Comparison of ENCODE assay signal across 18 cellular contexts in the genomic region with DNA sequence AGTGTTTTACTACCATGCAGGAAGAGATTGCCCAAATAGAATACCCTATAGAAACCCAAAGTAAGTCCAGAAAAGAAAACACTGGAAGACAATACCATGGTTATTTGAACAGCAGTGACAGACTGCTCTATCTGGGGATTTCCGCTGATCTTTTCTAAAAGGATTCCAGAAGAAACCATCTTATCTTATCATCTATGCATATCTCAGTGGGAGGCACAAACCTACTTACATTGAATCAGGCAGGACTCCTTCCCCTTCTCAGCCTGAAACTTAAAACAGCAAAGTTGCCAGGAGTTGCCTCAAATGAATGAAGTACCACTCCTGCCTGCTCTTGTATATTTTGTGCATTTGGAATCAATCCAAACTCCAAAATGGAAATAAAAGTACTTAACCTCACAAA. TPM values are rescaled to one million over a fixed set of nuclear protein-coding genes. Genes with fewer than 3 reads are reported as not detected.
DNase-seq lines count a peak whose midpoint lies in the region; ATAC-seq and TF ChIP-seq lines count a peak whose summit lies in the region.
"Had no signal": no experiment of that assay in that cellular context is flagged by ENCODE, and none has a peak within 500 bp of the region (broad histone marks: within the 10 kb centered on the region; RNA-seq: fewer than 3 reads in every experiment).

No MANE protein-coding gene starts in this region.

- H3K79me2 ChIP-seq in GM23338 (replicated peaks; ENCODE audit: insufficient read depth) = no peaks in the 10 kb centered on the region

- no peak overlapping the region for H3K27ac Mint-ChIP-seq in GM23338
- H3K27ac Mint-ChIP-seq: activated naive CD8-positive, alpha-beta T cell treated with anti-CD3 and anti-CD28 coated beads, Interleukin-2, amount 10 ng/mL, durations not matched to agents 7 days and 5 days; neural progenitor cell had no signal

- H3K36me3 Mint-ChIP-seq in GM23338 (ENCODE audit: low read depth) = peaks cover 51% of the 10 kb centered on the region
- H3K36me3 Mint-ChIP-seq: activated naive CD8-positive, alpha-beta T cell treated with anti-CD3 and anti-CD28 coated beads, Interleukin-2, amount 10 ng/mL, durations not matched to agents 7 days and 5 days had no signal

- no peak for TF ChIP-seq CTCF in GM23338 (conservative IDR thresholded peaks at IDR 0.05; ENCODE audit: low read depth in 2 of 2)
- TF ChIP-seq CTCF in fibroblast of villous mesenchyme (IDR thresholded peaks at IDR 0.05; ENCODE audit: insufficient read depth, low read depth, low read length) = no peak

- H3K4me3 ChIP-seq in GM23338 (no peak overlapping the region), fibroblast of villous mesenchyme (ENCODE audit: low read depth, low read length) (no peak overlapping the region)
- H3K4me3 ChIP-seq: coronary artery, neural progenitor cell, Peyer's patch, prostate gland had no signal

- peaks cover 22% of the 10 kb centered on the region for H3K36me3 ChIP-seq in GM23338 (ENCODE audit: insufficient read depth)
- H3K36me3 ChIP-seq: prostate gland had no signal

- H3K4me3 Mint-ChIP-seq in GM23338 = no peak overlapping the region
- H3K4me3 Mint-ChIP-seq: activated naive CD8-positive, alpha-beta T cell treated with anti-CD3 and anti-CD28 coated beads, Interleukin-2, amount 10 ng/mL, durations not matched to agents 7 days and 5 days; neural progenitor cell had no signal

- H3F3A ChIP-seq in GM23338 (replicated peaks; ENCODE audit: low read depth) = no peaks in the 10 kb centered on the region

- H3K9me3 Mint-ChIP-seq in GM23338 = no peaks in the 10 kb centered on the region
- H3K9me3 Mint-ChIP-seq: activated naive CD8-positive, alpha-beta T cell treated with anti-CD3 and anti-CD28 coated beads, Interleukin-2, amount 10 ng/mL, durations not matched to agents 7 days and 5 days; neural progenitor cell had no signal

- DNase-seq in A172 (ENCODE audit: low spot score) (peak; percentile 52), GM23338 (ENCODE audit: low spot score) (no peak), RPMI7951 (ENCODE audit: low read depth) (peak; percentile 18), fibroblast of villous mesenchyme (ENCODE audit: low read depth) (peak; percentile 14), NCI-H2227 treated with DMSO at 0.1 percent for 48 hours (lab: John Stamatoyannopoulos, UW) (no peak), NCI-H128 (lab: John Stamatoyannopoulos, UW; ENCODE audit: unreplicated experiment) (no peak), NCI-H2227 (lab: John Stamatoyannopoulos, UW; ENCODE audit: unreplicated experiment) (no peak)
- no peak for DNase-seq in stimulated activated CD4-positive, alpha-beta T cell treated with anti-CD3 and anti-CD28 coated beads, Interleukin-1b, Interleukin-23, amount 100 ng/mL, for 48 hours
- DNase-seq: activated CD4-positive, alpha-beta T cell treated with anti-CD3 and anti-CD28 coated beads, Interleukin-2, amount 50 U/mL, for 4 hours; activated CD8-positive, alpha-beta memory T cell treated with anti-CD3 and anti-CD28 coated beads, Interleukin-2, amount 50 U/mL, for 48 hours; activated naive CD8-positive, alpha-beta T cell treated with anti-CD3 and anti-CD28 coated beads, Interleukin-2, amount 10 ng/mL, durations not matched to agents 7 days and 5 days; Calu3; HCEC 1CT; NCI-H446 treated with DMSO at 0.1 percent for 48 hours; Peyer's patch had no signal

- H3K27ac ChIP-seq in GM23338 (ENCODE audit: low read depth) = 0 out of 2 replicates have a peak overlapping the region, but pooled peaks have one; percentile 45
- H3K27ac ChIP-seq: coronary artery, neural progenitor cell, Peyer's patch, prostate gland had no signal

- H3K9me2 ChIP-seq in GM23338 (ENCODE audit: insufficient read depth) = 0 out of 2 replicates have a peak, but pooled peaks cover 5% of the 10 kb centered on the region

- no peak overlapping the region for H2AFZ ChIP-seq in GM23338
- H2AFZ ChIP-seq: neural progenitor cell had no signal

- H3K27me3 ChIP-seq in GM23338 (ENCODE audit: insufficient read depth) = no peaks in the 10 kb centered on the region
- H3K27me3 ChIP-seq: neural progenitor cell, Peyer's patch had no signal

- no peaks in the 10 kb centered on the region; the same call in 1 of the 2 replicates for H4K20me1 ChIP-seq in GM23338 (replicated peaks; ENCODE audit: insufficient read depth)

- peaks cover 3% of the 10 kb centered on the region for H3K27me3 Mint-ChIP-seq in GM23338 (ENCODE audit: insufficient read depth, low read depth, poor library complexity)
- H3K27me3 Mint-ChIP-seq: activated naive CD8-positive, alpha-beta T cell treated with anti-CD3 and anti-CD28 coated beads, Interleukin-2, amount 10 ng/mL, durations not matched to agents 7 days and 5 days had no signal

- no peak for ATAC-seq in GM23338

- no peak overlapping the region for H3K4me2 ChIP-seq in GM23338
- H3K4me2 ChIP-seq: neural progenitor cell had no signal

- H3K4me1 ChIP-seq in GM23338 (ENCODE audit: insufficient read depth) = no peaks in the 10 kb centered on the region
- H3K4me1 ChIP-seq: neural progenitor cell, Peyer's patch, prostate gland had no signal

- H3K4me1 Mint-ChIP-seq in GM23338 = no peaks in the 10 kb centered on the region
- H3K4me1 Mint-ChIP-seq: activated naive CD8-positive, alpha-beta T cell treated with anti-CD3 and anti-CD28 coated beads, Interleukin-2, amount 10 ng/mL, durations not matched to agents 7 days and 5 days; neural progenitor cell had no signal

TF ChIP-seq in GM23338, 12 proteins besides CTCF, POLR2A, EP300 and RAD21 (continues in another document):
- no peak for TF ChIP-seq EZH2 (IDR thresholded peaks at IDR 0.05; ENCODE audit: low read depth, unreplicated experiment)
- TF ChIP-seq EZH2phosphoT487 (IDR thresholded peaks at IDR 0.05; ENCODE audit: unreplicated experiment) = no peak
- no peak for TF ChIP-seq NANOG (IDR thresholded peaks at IDR 0.05; ENCODE audit: borderline replicate concordance)
- TF ChIP-seq ZNF331 (CRISPR knock-in tag; IDR thresholded peaks at IDR 0.05; ENCODE audit: low read depth) = no peak
- no peak for TF ChIP-seq CREB1 (CRISPR knock-in tag; IDR thresholded peaks at IDR 0.05; ENCODE audit: low read depth)
- TF ChIP-seq ZNF114 (CRISPR knock-in tag; IDR thresholded peaks at IDR 0.05) = no peak
- TF ChIP-seq, protein P1, sequence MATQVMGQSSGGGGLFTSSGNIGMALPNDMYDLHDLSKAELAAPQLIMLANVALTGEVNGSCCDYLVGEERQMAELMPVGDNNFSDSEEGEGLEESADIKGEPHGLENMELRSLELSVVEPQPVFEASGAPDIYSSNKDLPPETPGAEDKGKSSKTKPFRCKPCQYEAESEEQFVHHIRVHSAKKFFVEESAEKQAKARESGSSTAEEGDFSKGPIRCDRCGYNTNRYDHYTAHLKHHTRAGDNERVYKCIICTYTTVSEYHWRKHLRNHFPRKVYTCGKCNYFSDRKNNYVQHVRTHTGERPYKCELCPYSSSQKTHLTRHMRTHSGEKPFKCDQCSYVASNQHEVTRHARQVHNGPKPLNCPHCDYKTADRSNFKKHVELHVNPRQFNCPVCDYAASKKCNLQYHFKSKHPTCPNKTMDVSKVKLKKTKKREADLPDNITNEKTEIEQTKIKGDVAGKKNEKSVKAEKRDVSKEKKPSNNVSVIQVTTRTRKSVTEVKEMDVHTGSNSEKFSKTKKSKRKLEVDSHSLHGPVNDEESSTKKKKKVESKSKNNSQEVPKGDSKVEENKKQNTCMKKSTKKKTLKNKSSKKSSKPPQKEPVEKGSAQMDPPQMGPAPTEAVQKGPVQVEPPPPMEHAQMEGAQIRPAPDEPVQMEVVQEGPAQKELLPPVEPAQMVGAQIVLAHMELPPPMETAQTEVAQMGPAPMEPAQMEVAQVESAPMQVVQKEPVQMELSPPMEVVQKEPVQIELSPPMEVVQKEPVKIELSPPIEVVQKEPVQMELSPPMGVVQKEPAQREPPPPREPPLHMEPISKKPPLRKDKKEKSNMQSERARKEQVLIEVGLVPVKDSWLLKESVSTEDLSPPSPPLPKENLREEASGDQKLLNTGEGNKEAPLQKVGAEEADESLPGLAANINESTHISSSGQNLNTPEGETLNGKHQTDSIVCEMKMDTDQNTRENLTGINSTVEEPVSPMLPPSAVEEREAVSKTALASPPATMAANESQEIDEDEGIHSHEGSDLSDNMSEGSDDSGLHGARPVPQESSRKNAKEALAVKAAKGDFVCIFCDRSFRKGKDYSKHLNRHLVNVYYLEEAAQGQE (IDR thresholded peaks at IDR 0.05; ENCODE audit: unreplicated experiment) = no peak
- TF ChIP-seq, protein P2, sequence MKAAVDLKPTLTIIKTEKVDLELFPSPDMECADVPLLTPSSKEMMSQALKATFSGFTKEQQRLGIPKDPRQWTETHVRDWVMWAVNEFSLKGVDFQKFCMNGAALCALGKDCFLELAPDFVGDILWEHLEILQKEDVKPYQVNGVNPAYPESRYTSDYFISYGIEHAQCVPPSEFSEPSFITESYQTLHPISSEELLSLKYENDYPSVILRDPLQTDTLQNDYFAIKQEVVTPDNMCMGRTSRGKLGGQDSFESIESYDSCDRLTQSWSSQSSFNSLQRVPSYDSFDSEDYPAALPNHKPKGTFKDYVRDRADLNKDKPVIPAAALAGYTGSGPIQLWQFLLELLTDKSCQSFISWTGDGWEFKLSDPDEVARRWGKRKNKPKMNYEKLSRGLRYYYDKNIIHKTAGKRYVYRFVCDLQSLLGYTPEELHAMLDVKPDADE (IDR thresholded peaks at IDR 0.05) = no peak
- TF ChIP-seq STAT1 (IDR thresholded peaks at IDR 0.05; ENCODE audit: unreplicated experiment) = no peak
- no peak for TF ChIP-seq POLR2AphosphoS5 (IDR thresholded peaks at IDR 0.05; ENCODE audit: low read depth)
- no peak for TF ChIP-seq JUNB (IDR thresholded peaks at IDR 0.05; ENCODE audit: unreplicated experiment)

RNA-seq across cellular contexts. Expression of a gene that starts 56.7 kb away (rescaled TPM):
- 15.6 and 22.2 TPM in 2 replicates for total RNA-seq in A172 (2014; rRNA removed; shearing (Covaris generic))
- total RNA-seq in GM23338 (2014; rRNA removed; shearing (Covaris generic)) = 31.5 and 41.1 TPM in 2 replicates
- 38.6 and 45.3 TPM in 2 replicates for polyA plus RNA-seq in GM23338 (2016; fragmentation: Nextera tagmentation; extraction: Ambion mirVana)
- total RNA-seq in RPMI7951 (2014; rRNA removed; shearing (Covaris generic)) = 18.7 and 24.0 TPM in 2 replicates
- total RNA-seq in fibroblast of villous mesenchyme = 19.0 and 26.8 TPM in 2 replicates

Comparison
In these comparisons a context has a peak if more than half of its experiments do, and no peak if none do; other contexts are left out.
1. DNase-seq: peak in A172 (single experiment), RPMI7951 (single experiment) and fibroblast of villous mesenchyme (single experiment); none in GM23338 (single experiment), NCI-H2227 treated with DMSO at 0.1 percent for 48 hours (single experiment), NCI-H128 (single experiment), NCI-H2227 (single experiment) and stimulated activated CD4-positive, alpha-beta T cell treated with anti-CD3 and anti-CD28 coated beads, Interleukin-1b, Interleukin-23, amount 100 ng/mL, for 48 hours (single experiment).